1 cellular context compared by ENCODE assay signal in genomic region chr11:72321381-72321996, GRCh38.
TF ChIP-seq lines count a peak whose summit lies in the region.

No MANE protein-coding gene starts in this region.

TF ChIP-seq in SK-N-SH, 30 proteins besides CTCF, POLR2A, EP300 and RAD21 (continued from another document):
- TF ChIP-seq TCF12 (IDR thresholded peaks at IDR 0.05) = peak; percentile 98
- TF ChIP-seq USF1 (IDR thresholded peaks at IDR 0.05; ENCODE audit: borderline replicate concordance, low read depth) = no peak
- TF ChIP-seq FOXM1 (IDR thresholded peaks at IDR 0.05; ENCODE audit: low read depth) = peak; percentile 95
- TF ChIP-seq REST (IDR thresholded peaks at IDR 0.05; ENCODE audit: low read depth, low read length) = no peak
- TF ChIP-seq RCOR1 (IDR thresholded peaks at IDR 0.05; ENCODE audit: low read length) = peak; percentile 77
- TF ChIP-seq POLR2AphosphoS5 (IDR thresholded peaks at IDR 0.05; ENCODE audit: low read depth, low read length) = peak; percentile 88
- peak; percentile 66; the same call in 1 of the 2 replicates for TF ChIP-seq MAX (IDR thresholded peaks at IDR 0.05; ENCODE audit: low read depth)
- TF ChIP-seq FOXJ3 (CRISPR knock-in tag; IDR thresholded peaks at IDR 0.05) = peak; percentile 97
- no peak for TF ChIP-seq ELF1 (IDR thresholded peaks at IDR 0.05)
- TF ChIP-seq GABPA (IDR thresholded peaks at IDR 0.05; ENCODE audit: low read depth) = 0 out of 2 replicates have a peak, but pooled peaks have one; percentile 11
- peak; percentile 95 for TF ChIP-seq FOSL2 (IDR thresholded peaks at IDR 0.05; ENCODE audit: borderline replicate concordance, low read depth)
- TF ChIP-seq YY1 (IDR thresholded peaks at IDR 0.05; ENCODE audit: low read depth) = no peak
- peak; percentile 83 for TF ChIP-seq CHD2 (IDR thresholded peaks at IDR 0.05; ENCODE audit: low read length, partially characterized antibody)
- TF ChIP-seq MXI1 (IDR thresholded peaks at IDR 0.05; ENCODE audit: low read depth, low read length) = peak; percentile 32; the same call in 1 of the 2 replicates
- TF ChIP-seq RXRA (IDR thresholded peaks at IDR 0.05; ENCODE audit: borderline replicate concordance, low read depth) = peak; percentile 86
- 0 out of 2 replicates have a peak, but pooled peaks have one; percentile 42 for TF ChIP-seq ZBTB33 (IDR thresholded peaks at IDR 0.05; ENCODE audit: borderline replicate concordance, low read depth)
- TF ChIP-seq MEF2A (IDR thresholded peaks at IDR 0.05; ENCODE audit: borderline replicate concordance, low read depth) = no peak; the same call in 1 of the 2 replicates
- TF ChIP-seq JUND (IDR thresholded peaks at IDR 0.05) = peak; percentile 87
- no peak for TF ChIP-seq RFX5 (IDR thresholded peaks at IDR 0.05; ENCODE audit: low read length)
- TF ChIP-seq SMC3 (IDR thresholded peaks at IDR 0.05; ENCODE audit: low read depth, low read length) = peak; percentile 13; the same call in 1 of the 2 replicates
- TF ChIP-seq IRF3 (IDR thresholded peaks at IDR 0.05; ENCODE audit: low read depth, low read length) = no peak
- peak; percentile 81 for TF ChIP-seq GATA2 (CRISPR knock-in tag; IDR thresholded peaks at IDR 0.05)
- no peak for TF ChIP-seq USF2 (IDR thresholded peaks at IDR 0.05; ENCODE audit: borderline replicate concordance, low read depth, low read length)
- TF ChIP-seq NRF1 (IDR thresholded peaks at IDR 0.05; ENCODE audit: low read depth, low read length) = no peak
- TF ChIP-seq TAF1 (IDR thresholded peaks at IDR 0.05; ENCODE audit: borderline replicate concordance, low read depth, low read length) = no peak
- TF ChIP-seq EZH2phosphoT487 (IDR thresholded peaks at IDR 0.05; ENCODE audit: borderline replicate concordance, low read depth) = no peak
- TF ChIP-seq NFIC (IDR thresholded peaks at IDR 0.05; ENCODE audit: borderline replicate concordance) = peak; percentile 81
TF ChIP-seq in SK-N-SH: peak in this region for 18.
